Comparison of ENCODE assay signal across 21 cellular contexts in genomic region chr12:112514456-112514855, GRCh38.
DNase-seq lines count a peak whose midpoint lies in the region; ATAC-seq and TF ChIP-seq lines count a peak whose summit lies in the region.
"Had no signal": no experiment of that assay in that cellular context is flagged by ENCODE, and none has a peak within 500 bp of the region (broad histone marks: within the 10 kb centered on the region; RNA-seq: fewer than 3 reads in every experiment).

No MANE protein-coding gene starts in this region.

- H3K9me3 Mint-ChIP-seq in activated CD4-positive, alpha-beta T cell treated with anti-CD3 and anti-CD28 coated beads, Interleukin-2, amount 10 ng/mL, durations not matched to agents 24 days and 14 days = no peaks in the 10 kb centered on the region
- no peaks in the 10 kb centered on the region for H3K9me3 Mint-ChIP-seq in neural progenitor cell
- H3K9me3 Mint-ChIP-seq in stimulated activated naive B cell treated with anti-CD40 and anti-IgM and Interleukin-4, amounts not matched to agents 10 μg/mL and 1 μg/mL and 100 μg/mL, for 72 hours = no peaks in the 10 kb centered on the region
- H3K9me3 Mint-ChIP-seq in activated T-helper 1 cell treated with anti-CD3 and anti-CD28 coated beads, Interleukin-12 subunit alpha, Interleukin-12 subunit beta, Interleukin-2, Interleukin-4 antibody, amounts not matched to agents 30 ng/mL and 10 ng/mL and 1 ng/mL, durations not matched to agents 14 hours and 24 hours and 36 hours = no peaks in the 10 kb centered on the region
- no peaks in the 10 kb centered on the region for H3K9me3 Mint-ChIP-seq in activated T-cell treated with anti-CD3 and anti-CD28 coated beads, Interleukin-2, amount 50 U/mL, for 24 hours
- H3K9me3 Mint-ChIP-seq: CD4-positive, alpha-beta T cell; CD8-positive, alpha-beta T cell had no signal

- H3K27ac ChIP-seq in SJSA1 (no peak overlapping the region), neural progenitor cell (no peak overlapping the region)
- H3K27ac ChIP-seq: 22Rv1; A549; BLaER1 treated with 17β-estradiol and CSF1 and Interleukin-3, amounts not matched to agents 10 nM and 100 nM; C4-2B had no signal

- no peak for ATAC-seq in stimulated activated naive B cell treated with anti-CD40 and anti-IgM and Interleukin-4, amounts not matched to agents 10 μg/mL and 1 μg/mL and 100 μg/mL, for 72 hours (replicated peaks)
- ATAC-seq: A549; CD8-positive, alpha-beta T cell had no signal

- peak overlapping the region; percentile 1 for H3K27ac Mint-ChIP-seq in activated CD4-positive, alpha-beta T cell treated with anti-CD3 and anti-CD28 coated beads, Interleukin-2, amount 10 ng/mL, durations not matched to agents 24 days and 14 days
- H3K27ac Mint-ChIP-seq in neural progenitor cell = peak overlapping the region; percentile 68
- H3K27ac Mint-ChIP-seq in stimulated activated naive B cell treated with anti-CD40 and anti-IgM and Interleukin-4, amounts not matched to agents 10 μg/mL and 1 μg/mL and 100 μg/mL, for 72 hours = peak overlapping the region; percentile 74
- no peak overlapping the region for H3K27ac Mint-ChIP-seq in activated T-helper 1 cell treated with anti-CD3 and anti-CD28 coated beads, Interleukin-12 subunit alpha, Interleukin-12 subunit beta, Interleukin-2, Interleukin-4 antibody, amounts not matched to agents 30 ng/mL and 10 ng/mL and 1 ng/mL, durations not matched to agents 14 hours and 24 hours and 36 hours
- no peak overlapping the region for H3K27ac Mint-ChIP-seq in activated T-cell treated with anti-CD3 and anti-CD28 coated beads, Interleukin-2, amount 50 U/mL, for 24 hours
- H3K27ac Mint-ChIP-seq: CD4-positive, alpha-beta T cell; CD8-positive, alpha-beta T cell had no signal

- no peak overlapping the region for H3K4me3 Mint-ChIP-seq in activated CD4-positive, alpha-beta T cell treated with anti-CD3 and anti-CD28 coated beads, Interleukin-2, amount 10 ng/mL, durations not matched to agents 24 days and 14 days
- no peak overlapping the region for H3K4me3 Mint-ChIP-seq in neural progenitor cell
- H3K4me3 Mint-ChIP-seq in stimulated activated naive B cell treated with anti-CD40 and anti-IgM and Interleukin-4, amounts not matched to agents 10 μg/mL and 1 μg/mL and 100 μg/mL, for 72 hours = no peak overlapping the region
- no peak overlapping the region for H3K4me3 Mint-ChIP-seq in activated T-helper 1 cell treated with anti-CD3 and anti-CD28 coated beads, Interleukin-12 subunit alpha, Interleukin-12 subunit beta, Interleukin-2, Interleukin-4 antibody, amounts not matched to agents 30 ng/mL and 10 ng/mL and 1 ng/mL, durations not matched to agents 14 hours and 24 hours and 36 hours
- H3K4me3 Mint-ChIP-seq in activated T-cell treated with anti-CD3 and anti-CD28 coated beads, Interleukin-2, amount 50 U/mL, for 24 hours = no peak overlapping the region
- H3K4me3 Mint-ChIP-seq: B cell; CD4-positive, alpha-beta T cell; CD8-positive, alpha-beta T cell had no signal

- H3F3A ChIP-seq in neural progenitor cell (ENCODE audit: low read depth) = no peaks in the 10 kb centered on the region

- intact Hi-C loops in activated CD4-positive, alpha-beta T cell treated with anti-CD3 and anti-CD28 coated beads, Interleukin-2, amount 10 ng/mL, durations not matched to agents 24 days and 14 days (cut with micrococcal nuclease) = no loop called here
- intact Hi-C loops in activated T-helper 1 cell treated with anti-CD3 and anti-CD28 coated beads, Interleukin-12 subunit alpha, Interleukin-12 subunit beta, Interleukin-2, Interleukin-4 antibody, amounts not matched to agents 30 ng/mL and 10 ng/mL and 1 ng/mL, durations not matched to agents 14 hours and 24 hours and 36 hours (cut with micrococcal nuclease) = no loop called here

- peaks cover 1% of the 10 kb centered on the region for H3K27me3 Mint-ChIP-seq in activated CD4-positive, alpha-beta T cell treated with anti-CD3 and anti-CD28 coated beads, Interleukin-2, amount 10 ng/mL, durations not matched to agents 24 days and 14 days
- H3K27me3 Mint-ChIP-seq in neural progenitor cell (ENCODE audit: insufficient read depth, low read depth) = no peaks in the 10 kb centered on the region
- H3K27me3 Mint-ChIP-seq in stimulated activated naive B cell treated with anti-CD40 and anti-IgM and Interleukin-4, amounts not matched to agents 10 μg/mL and 1 μg/mL and 100 μg/mL, for 72 hours = peaks cover 0 to 3% of the 10 kb centered on the region in 2 donors
- no peaks in the 10 kb centered on the region for H3K27me3 Mint-ChIP-seq in activated T-helper 1 cell treated with anti-CD3 and anti-CD28 coated beads, Interleukin-12 subunit alpha, Interleukin-12 subunit beta, Interleukin-2, Interleukin-4 antibody, amounts not matched to agents 30 ng/mL and 10 ng/mL and 1 ng/mL, durations not matched to agents 14 hours and 24 hours and 36 hours (ENCODE audit: insufficient read depth)
- no peaks in the 10 kb centered on the region for H3K27me3 Mint-ChIP-seq in activated T-cell treated with anti-CD3 and anti-CD28 coated beads, Interleukin-2, amount 50 U/mL, for 24 hours
- H3K27me3 Mint-ChIP-seq: CD4-positive, alpha-beta T cell had no signal

- H3K4me3 ChIP-seq in SJSA1 (no peak overlapping the region), neural progenitor cell (no peak overlapping the region)
- H3K4me3 ChIP-seq: A549; BLaER1 treated with 17β-estradiol and CSF1 and Interleukin-3, amounts not matched to agents 10 nM and 100 nM had no signal

- H4K20me1 ChIP-seq in neural progenitor cell (ENCODE audit: low read depth) = no peaks in the 10 kb centered on the region

- H3K4me1 Mint-ChIP-seq in activated CD4-positive, alpha-beta T cell treated with anti-CD3 and anti-CD28 coated beads, Interleukin-2, amount 10 ng/mL, durations not matched to agents 24 days and 14 days = peaks cover 3% of the 10 kb centered on the region
- H3K4me1 Mint-ChIP-seq in neural progenitor cell = peaks cover 22% of the 10 kb centered on the region
- peaks cover 10 to 11% of the 10 kb centered on the region in 2 donors for H3K4me1 Mint-ChIP-seq in stimulated activated naive B cell treated with anti-CD40 and anti-IgM and Interleukin-4, amounts not matched to agents 10 μg/mL and 1 μg/mL and 100 μg/mL, for 72 hours
- H3K4me1 Mint-ChIP-seq in activated T-helper 1 cell treated with anti-CD3 and anti-CD28 coated beads, Interleukin-12 subunit alpha, Interleukin-12 subunit beta, Interleukin-2, Interleukin-4 antibody, amounts not matched to agents 30 ng/mL and 10 ng/mL and 1 ng/mL, durations not matched to agents 14 hours and 24 hours and 36 hours (ENCODE audit: low read depth) = no peaks in the 10 kb centered on the region
- H3K4me1 Mint-ChIP-seq in activated T-cell treated with anti-CD3 and anti-CD28 coated beads, Interleukin-2, amount 50 U/mL, for 24 hours (ENCODE audit: low read depth) = peaks cover 5% of the 10 kb centered on the region
- H3K4me1 Mint-ChIP-seq: B cell had no signal

- H3K36me3 Mint-ChIP-seq in activated CD4-positive, alpha-beta T cell treated with anti-CD3 and anti-CD28 coated beads, Interleukin-2, amount 10 ng/mL, durations not matched to agents 24 days and 14 days (ENCODE audit: low read depth) = peaks cover 2% of the 10 kb centered on the region
- H3K36me3 Mint-ChIP-seq in neural progenitor cell = no peaks in the 10 kb centered on the region
- H3K36me3 Mint-ChIP-seq in stimulated activated naive B cell treated with anti-CD40 and anti-IgM and Interleukin-4, amounts not matched to agents 10 μg/mL and 1 μg/mL and 100 μg/mL, for 72 hours = peaks cover 3 to 26% of the 10 kb centered on the region in 2 donors
- peaks cover 3% of the 10 kb centered on the region for H3K36me3 Mint-ChIP-seq in activated T-helper 1 cell treated with anti-CD3 and anti-CD28 coated beads, Interleukin-12 subunit alpha, Interleukin-12 subunit beta, Interleukin-2, Interleukin-4 antibody, amounts not matched to agents 30 ng/mL and 10 ng/mL and 1 ng/mL, durations not matched to agents 14 hours and 24 hours and 36 hours (ENCODE audit: low read depth)
- peaks cover 25% of the 10 kb centered on the region for H3K36me3 Mint-ChIP-seq in activated T-cell treated with anti-CD3 and anti-CD28 coated beads, Interleukin-2, amount 50 U/mL, for 24 hours (ENCODE audit: low read depth)

- no peak overlapping the region for H3K4me2 ChIP-seq in neural progenitor cell
- H3K4me2 ChIP-seq: A549 had no signal

- H3K36me3 ChIP-seq in SJSA1 (no peaks in the 10 kb centered on the region), neural progenitor cell (no peaks in the 10 kb centered on the region)

- H2AFZ ChIP-seq in neural progenitor cell (replicated peaks) = no peak overlapping the region

- H3K9me3 ChIP-seq in SJSA1 (replicated peaks) (peaks cover 37% of the 10 kb centered on the region), neural progenitor cell (ENCODE audit: low read depth) (no peaks in the 10 kb centered on the region)
- H3K9me3 ChIP-seq: A549; BLaER1 treated with 17β-estradiol and CSF1 and Interleukin-3, amounts not matched to agents 10 nM and 100 nM had no signal

- no peak for DNase-seq in activated CD4-positive, alpha-beta T cell treated with anti-CD3 and anti-CD28 coated beads, Interleukin-2, amount 10 ng/mL, durations not matched to agents 24 days and 14 days
- DNase-seq in activated CD4-positive, alpha-beta T cell treated with anti-CD3 and anti-CD28 coated beads for 4 hours = no peak
- DNase-seq in SJSA1 (ENCODE audit: low read depth in 1 of 2, low spot score in 2 of 2) (peak; percentile 59 to 80), neural progenitor cell (ENCODE audit: low spot score) (no peak), ureter (ENCODE audit: low spot score) (no peak)
- DNase-seq in stimulated activated naive B cell treated with anti-CD40 and anti-IgM and Interleukin-4, amounts not matched to agents 10 μg/mL and 1 μg/mL and 100 μg/mL, for 72 hours = no peak
- DNase-seq in activated T-helper 1 cell treated with anti-CD3 and anti-CD28 coated beads, Interleukin-12 subunit alpha, Interleukin-12 subunit beta, Interleukin-2, Interleukin-4 antibody, amounts not matched to agents 30 ng/mL and 10 ng/mL and 1 ng/mL, durations not matched to agents 14 hours and 24 hours and 36 hours (ENCODE audit: low spot score) = no peak
- no peak for DNase-seq in activated T-cell treated with anti-CD3 and anti-CD28 coated beads, Interleukin-2, amount 50 U/mL, for 24 hours
- DNase-seq: AML-193; CD4-positive, alpha-beta T cell; CD8-positive, alpha-beta T cell; DMS 273 treated with DMSO at 0.1 percent for 48 hours; DMS153; DMS53; DMS79 treated with DMSO at 0.1 percent for 48 hours; GF-D8 had no signal

- TF ChIP-seq CTCF in neural progenitor cell (IDR thresholded peaks at IDR 0.05) = no peak

- no peaks in the 10 kb centered on the region for H3K79me2 ChIP-seq in neural progenitor cell (ENCODE audit: low read depth)

- H3K4me1 ChIP-seq in SJSA1 (replicated peaks) (no peaks in the 10 kb centered on the region), neural progenitor cell (peaks cover 7% of the 10 kb centered on the region)
- H3K4me1 ChIP-seq: A549 had no signal

- peaks cover 35% of the 10 kb centered on the region for H3K27me3 ChIP-seq in SJSA1 (replicated peaks)
- H3K27me3 ChIP-seq in neural progenitor cell = no peaks in the 10 kb centered on the region
- H3K27me3 ChIP-seq: BLaER1 treated with 17β-estradiol and CSF1 and Interleukin-3, amounts not matched to agents 10 nM and 100 nM had no signal

- H3K9ac ChIP-seq in neural progenitor cell = no peak overlapping the region
- H3K9ac ChIP-seq: BLaER1 treated with 17β-estradiol and CSF1 and Interleukin-3, amounts not matched to agents 10 nM and 100 nM had no signal

Comparison
In these comparisons a context has a peak if more than half of its experiments do, and no peak if none do; other contexts are left out.
1. DNase-seq: peak in SJSA1 (2 of 2); none in activated CD4-positive, alpha-beta T cell treated with anti-CD3 and anti-CD28 coated beads, Interleukin-2, amount 10 ng/mL, durations not matched to agents 24 days and 14 days (single experiment), activated CD4-positive, alpha-beta T cell treated with anti-CD3 and anti-CD28 coated beads for 4 hours (0 of 2), neural progenitor cell (single experiment), stimulated activated naive B cell treated with anti-CD40 and anti-IgM and Interleukin-4, amounts not matched to agents 10 μg/mL and 1 μg/mL and 100 μg/mL, for 72 hours (single experiment), activated T-helper 1 cell treated with anti-CD3 and anti-CD28 coated beads, Interleukin-12 subunit alpha, Interleukin-12 subunit beta, Interleukin-2, Interleukin-4 antibody, amounts not matched to agents 30 ng/mL and 10 ng/mL and 1 ng/mL, durations not matched to agents 14 hours and 24 hours and 36 hours (single experiment), activated T-cell treated with anti-CD3 and anti-CD28 coated beads, Interleukin-2, amount 50 U/mL, for 24 hours (single experiment) and ureter (single experiment).
2. H3K27ac Mint-ChIP-seq: peak in activated CD4-positive, alpha-beta T cell treated with anti-CD3 and anti-CD28 coated beads, Interleukin-2, amount 10 ng/mL, durations not matched to agents 24 days and 14 days (single experiment), neural progenitor cell (single experiment) and stimulated activated naive B cell treated with anti-CD40 and anti-IgM and Interleukin-4, amounts not matched to agents 10 μg/mL and 1 μg/mL and 100 μg/mL, for 72 hours (single experiment); none in activated T-helper 1 cell treated with anti-CD3 and anti-CD28 coated beads, Interleukin-12 subunit alpha, Interleukin-12 subunit beta, Interleukin-2, Interleukin-4 antibody, amounts not matched to agents 30 ng/mL and 10 ng/mL and 1 ng/mL, durations not matched to agents 14 hours and 24 hours and 36 hours (single experiment) and activated T-cell treated with anti-CD3 and anti-CD28 coated beads, Interleukin-2, amount 50 U/mL, for 24 hours (single experiment).